8 cellular contexts compared by ENCODE assay signal in genomic region chr1:8702121-8702520, GRCh38.
DNase-seq lines count a peak whose midpoint lies in the region; TF ChIP-seq lines count a peak whose summit lies in the region.

No MANE protein-coding gene starts in this region.

- peaks cover 31% of the 10 kb centered on the region for H4K20me1 ChIP-seq in OCI-LY3 (ENCODE audit: insufficient read depth, low read length)

- H3K36me3 ChIP-seq in OCI-LY3 (replicated peaks; ENCODE audit: low read depth, low read length) = no peaks in the 10 kb centered on the region

- peaks cover 20% of the 10 kb centered on the region for H3K4me1 ChIP-seq in OCI-LY3 (ENCODE audit: low read length)

- peak overlapping the region; percentile 63 for H3K9ac ChIP-seq in OCI-LY3 (ENCODE audit: low read length)

- DNase-seq in AG10803 (ENCODE audit: low read depth) = peak; percentile 32
- peak; percentile 42 for DNase-seq in GM13976 (ENCODE audit: low spot score)
- no peak for DNase-seq in coronary artery (ENCODE audit: low spot score)
- DNase-seq in mucosa of gallbladder (ENCODE audit: low spot score) = peak; percentile 66
- no peak for DNase-seq in 8988T
- no peak for DNase-seq in NK-92 treated with Interleukin-12 subunit alpha and Interleukin-12 subunit beta, amount 100 ng/mL, for 24 hours (lab: John Stamatoyannopoulos, UW)
- no peak for DNase-seq in activated CD4-positive, CD25-positive, alpha-beta regulatory T cell (lab: John Stamatoyannopoulos, UW)

- no peak for TF ChIP-seq CTCF in AG10803 (conservative IDR thresholded peaks at IDR 0.05; ENCODE audit: low read length)
- no peak for TF ChIP-seq CTCF in GM13976 (IDR thresholded peaks at IDR 0.05; ENCODE audit: borderline replicate concordance, control extremely low read depth, extremely low read depth, insufficient read depth, missing control alignments)
- TF ChIP-seq CTCF in OCI-LY3 (IDR thresholded peaks at IDR 0.05; ENCODE audit: low read depth, low read length) = no peak
- no peak for TF ChIP-seq CTCF in coronary artery (IDR thresholded peaks at IDR 0.05)

- H3K4me2 ChIP-seq in OCI-LY3 (ENCODE audit: low read length) = peak overlapping the region; percentile 95

- in situ Hi-C loops in GM13976 (cut with MboI; ENCODE audit: low sequenced_read_pairs, unreplicated experiment) = no loop called here

- H3K79me2 ChIP-seq in OCI-LY3 (ENCODE audit: low read length) = peaks cover 41% of the 10 kb centered on the region

- H2AFZ ChIP-seq in OCI-LY3 (ENCODE audit: low read depth, low read length) = no peak overlapping the region

- H3K4me3 ChIP-seq in AG10803 (ENCODE audit: low read length) (peak overlapping the region; percentile 57), OCI-LY3 (ENCODE audit: low read length) (peak overlapping the region; percentile 84), coronary artery (peak overlapping the region; percentile 90)

- no peaks in the 10 kb centered on the region for H3K27me3 ChIP-seq in OCI-LY3 (ENCODE audit: low read depth, low read length)

- H3K9me3 ChIP-seq in OCI-LY3 (ENCODE audit: insufficient read depth, low read length) = no peaks in the 10 kb centered on the region

- no peak overlapping the region for H3K27ac ChIP-seq in OCI-LY3 (ENCODE audit: low read length)
- peak overlapping the region; percentile 67 to 79 for H3K27ac ChIP-seq in coronary artery

Comparison
In these comparisons a context has a peak if more than half of its experiments do, and no peak if none do; other contexts are left out.
1. DNase-seq: peak in AG10803 (single experiment), GM13976 (single experiment) and mucosa of gallbladder (single experiment); none in coronary artery (single experiment), 8988T (single experiment), NK-92 treated with Interleukin-12 subunit alpha and Interleukin-12 subunit beta, amount 100 ng/mL, for 24 hours (single experiment) and activated CD4-positive, CD25-positive, alpha-beta regulatory T cell (0 of 4).
2. Peak in every context shown above with its lines, with median percentiles within 50 percentile points of each other: H3K4me3 ChIP-seq.